In genomic region chr1:38125016-38125415, GRCh38 we compare ENCODE assay signal across 31 cellular contexts.
"Had no signal": no experiment of that assay in that cellular context is flagged by ENCODE, and none has a peak within 500 bp of the region (broad histone marks: within the 10 kb centered on the region; RNA-seq: fewer than 3 reads in every experiment).

No MANE protein-coding gene starts in this region.

- H3K27me3 ChIP-seq: ascending aorta, body of pancreas, cardiac muscle cell, SJCRH30 had no signal

- H3K9me3 Mint-ChIP-seq: activated CD4-positive, alpha-beta memory T cell treated with anti-CD3 and anti-CD28 coated beads for 36 hours; activated CD4-positive, alpha-beta T cell treated with anti-CD3 and anti-CD28 coated beads, Interleukin-2, amount 10 ng/mL, durations not matched to agents 7 days and 5 days; activated naive CD4-positive, alpha-beta T cell treated with anti-CD3 and anti-CD28 coated beads, Interleukin-2, amount 50 U/mL, for 72 hours; activated naive CD8-positive, alpha-beta T cell treated with anti-CD3 and anti-CD28 coated beads, Interleukin-2, amount 50 U/mL, for 24 hours; activated T-cell treated with anti-CD3 and anti-CD28 coated beads, Interleukin-2, amount 50 U/mL, for 4 hours had no signal

- H3K4me1 Mint-ChIP-seq: activated CD4-positive, alpha-beta T cell treated with anti-CD3 and anti-CD28 coated beads, Interleukin-2, amount 10 ng/mL, durations not matched to agents 7 days and 5 days; activated naive CD8-positive, alpha-beta T cell treated with anti-CD3 and anti-CD28 coated beads, Interleukin-2, amount 50 U/mL, for 24 hours had no signal

- H3K27me3 Mint-ChIP-seq: activated CD4-positive, alpha-beta T cell treated with anti-CD3 and anti-CD28 coated beads, Interleukin-2, amount 10 ng/mL, durations not matched to agents 7 days and 5 days had no signal

- H3K27ac ChIP-seq: ascending aorta, body of pancreas, cardiac muscle cell, SJCRH30, VCaP had no signal

- H3K36me3 Mint-ChIP-seq: activated CD4-positive, alpha-beta memory T cell treated with anti-CD3 and anti-CD28 coated beads for 36 hours; activated naive CD4-positive, alpha-beta T cell treated with anti-CD3 and anti-CD28 coated beads, Interleukin-2, amount 50 U/mL, for 72 hours had no signal

- DNase-seq: activated CD4-positive, alpha-beta memory T cell treated with anti-CD3 and anti-CD28 coated beads for 36 hours; activated CD4-positive, alpha-beta T cell treated with anti-CD3 and anti-CD28 coated beads, Interleukin-2, amount 10 ng/mL, durations not matched to agents 7 days and 5 days; activated CD4-positive, CD25-positive, alpha-beta regulatory T cell; activated CD8-positive, alpha-beta memory T cell treated with anti-CD3 and anti-CD28 coated beads for 24 hours; activated effector memory CD4-positive, alpha-beta T cell treated with anti-CD3 and anti-CD28 coated beads, Interleukin-2, amount 50 U/mL, for 16 hours; activated naive CD4-positive, alpha-beta T cell treated with Interleukin-2 at 50 U/mL for 16 hours; activated naive CD8-positive, alpha-beta T cell treated with anti-CD3 and anti-CD28 coated beads, Interleukin-2, amount 50 U/mL, for 24 hours; activated T-cell treated with anti-CD3 and anti-CD28 coated beads, Interleukin-2, amount 50 U/mL, for 4 hours; amniotic stem cell; body of pancreas; Karpas-422; NCI-H1105 treated with DMSO at 0.1 percent for 48 hours; NCI-H1436 treated with DMSO at 0.1 percent for 48 hours; NCI-H187 treated with DMSO at 0.1 percent for 48 hours; NCI-H2171; NCI-H2227 treated with DMSO at 0.1 percent for 48 hours; NCI-H446 treated with DMSO at 0.1 percent for 48 hours; NCI-H524 treated with DMSO at 0.1 percent for 48 hours; NCI-H82; OCI-M1; Right ventricle myocardium superior; RPMI8226; SJCRH30; SK-N-SH; T-helper 1 cell had no signal

- H3K4me3 ChIP-seq: ascending aorta, body of pancreas, cardiac muscle cell, K562, SJCRH30 had no signal

- H3K9me3 ChIP-seq: ascending aorta, body of pancreas, SJCRH30, SK-N-SH had no signal

- H3K36me3 ChIP-seq: ascending aorta, cardiac muscle cell, SJCRH30 had no signal

- H3K4me2 ChIP-seq: SK-N-SH had no signal

- ATAC-seq: activated naive CD4-positive, alpha-beta T cell treated with anti-CD3 and anti-CD28 coated beads, Interleukin-2, amount 50 U/mL, for 72 hours; activated naive CD8-positive, alpha-beta T cell treated with anti-CD3 and anti-CD28 coated beads, Interleukin-2, amount 50 U/mL, for 24 hours; activated T-cell treated with anti-CD3 and anti-CD28 coated beads, Interleukin-2, amount 50 U/mL, for 4 hours; body of pancreas; K562; Panc1 had no signal

- H3K4me3 Mint-ChIP-seq: activated CD4-positive, alpha-beta memory T cell treated with anti-CD3 and anti-CD28 coated beads for 36 hours; activated CD4-positive, alpha-beta T cell treated with anti-CD3 and anti-CD28 coated beads, Interleukin-2, amount 10 ng/mL, durations not matched to agents 7 days and 5 days; activated naive CD8-positive, alpha-beta T cell treated with anti-CD3 and anti-CD28 coated beads, Interleukin-2, amount 50 U/mL, for 24 hours; activated T-cell treated with anti-CD3 and anti-CD28 coated beads, Interleukin-2, amount 50 U/mL, for 4 hours had no signal

- FAIRE-seq: K562 had no signal

- H3K4me1 ChIP-seq: ascending aorta, body of pancreas had no signal

- H3K27ac Mint-ChIP-seq: activated CD4-positive, alpha-beta memory T cell treated with anti-CD3 and anti-CD28 coated beads for 36 hours; activated CD4-positive, alpha-beta T cell treated with anti-CD3 and anti-CD28 coated beads, Interleukin-2, amount 10 ng/mL, durations not matched to agents 7 days and 5 days; activated naive CD4-positive, alpha-beta T cell treated with anti-CD3 and anti-CD28 coated beads, Interleukin-2, amount 50 U/mL, for 72 hours; activated naive CD8-positive, alpha-beta T cell treated with anti-CD3 and anti-CD28 coated beads, Interleukin-2, amount 50 U/mL, for 24 hours had no signal

- H3K9ac ChIP-seq: SK-N-SH had no signal
